In genomic region chr10:97547889-97548485, GRCh38 we compare ENCODE assay signal across 26 cellular contexts. TPM values are rescaled to one million over a fixed set of nuclear protein-coding genes. Genes with fewer than 3 reads are reported as not detected.
DNase-seq lines count a peak whose midpoint lies in the region; ATAC-seq and TF ChIP-seq lines count a peak whose summit lies in the region.
"Had no signal": no experiment of that assay in that cellular context is flagged by ENCODE, and none has a peak within 500 bp of the region (broad histone marks: within the 10 kb centered on the region; RNA-seq: fewer than 3 reads in every experiment).

No MANE protein-coding gene starts in this region.

- intact Hi-C loops in right lobe of liver (cut with DNase I) = loop anchor here in 1 of 2 donors (10.0 kb wide), 1 partner anchor 83 kb away; no protein-coding TSS in a partner anchor

- peaks cover 5% of the 10 kb centered on the region for H3K27me3 Mint-ChIP-seq in nephron progenitor cell (ENCODE audit: low read depth, poor library complexity)
- H3K27me3 Mint-ChIP-seq in T-helper 2 cell treated with Interferon-gamma antibody and Interleukin-4, amounts not matched to agents 5 μg/mL and 100 μg/mL, for 36 hours (ENCODE audit: low read depth) = no peaks in the 10 kb centered on the region
- H3K27me3 Mint-ChIP-seq: activated CD8-positive, alpha-beta T cell treated with anti-CD3 and anti-CD28 coated beads for 36 hours; activated T-cell treated with anti-CD3 and anti-CD28 coated beads, Interleukin-2, amount 50 U/mL, for 24 hours; CD4-positive, alpha-beta T cell had no signal

- H3K9me3 ChIP-seq in RWPE2 (ENCODE audit: severe bottlenecking) (no peaks in the 10 kb centered on the region), right lobe of liver (no peaks in the 10 kb centered on the region)
- H3K9me3 ChIP-seq: thoracic aorta had no signal

- H3K27me3 ChIP-seq in RWPE2 (ENCODE audit: insufficient read depth, poor library complexity, severe bottlenecking) (no peaks in the 10 kb centered on the region), right lobe of liver (no peaks in the 10 kb centered on the region)
- H3K27me3 ChIP-seq: brain microvascular endothelial cell had no signal

- peaks cover 83% of the 10 kb centered on the region for H3K4me1 Mint-ChIP-seq in nephron progenitor cell
- peaks cover 4% of the 10 kb centered on the region for H3K4me1 Mint-ChIP-seq in T-helper 2 cell treated with Interferon-gamma antibody and Interleukin-4, amounts not matched to agents 5 μg/mL and 100 μg/mL, for 36 hours (ENCODE audit: low read depth)

- no peaks in the 10 kb centered on the region for H3K36me3 Mint-ChIP-seq in nephron progenitor cell (ENCODE audit: low read depth)
- H3K36me3 Mint-ChIP-seq in T-helper 2 cell treated with Interferon-gamma antibody and Interleukin-4, amounts not matched to agents 5 μg/mL and 100 μg/mL, for 36 hours (ENCODE audit: low read depth) = no peaks in the 10 kb centered on the region
- H3K36me3 Mint-ChIP-seq: mesothelial cell of epicardium had no signal

- H3K4me3 Mint-ChIP-seq in nephron progenitor cell = no peak overlapping the region
- H3K4me3 Mint-ChIP-seq in T-helper 2 cell treated with Interferon-gamma antibody and Interleukin-4, amounts not matched to agents 5 μg/mL and 100 μg/mL, for 36 hours = no peak overlapping the region
- H3K4me3 Mint-ChIP-seq: activated B cell treated with CpG ODN at 0.5 μM for 24 hours; activated CD8-positive, alpha-beta T cell treated with anti-CD3 and anti-CD28 coated beads for 36 hours; activated naive CD4-positive, alpha-beta T cell treated with anti-CD3 and anti-CD28 coated beads for 36 hours; activated T-cell treated with anti-CD3 and anti-CD28 coated beads, Interleukin-2, amount 50 U/mL, for 24 hours; CD4-positive, alpha-beta T cell; mesothelial cell of epicardium had no signal

- TF ChIP-seq POLR2A in right lobe of liver (IDR thresholded peaks at IDR 0.05) = no peak

- no peak for TF ChIP-seq CTCF in RWPE2 (IDR thresholded peaks at IDR 0.05; ENCODE audit: poor library complexity, severe bottlenecking)
- no peak for TF ChIP-seq CTCF in nephron progenitor cell (IDR thresholded peaks at IDR 0.05)
- TF ChIP-seq CTCF in right lobe of liver (IDR thresholded peaks at IDR 0.05) = no peak

- H3K36me3 ChIP-seq in RWPE2 (ENCODE audit: low read depth) (no peaks in the 10 kb centered on the region), right lobe of liver (no peaks in the 10 kb centered on the region)
- H3K36me3 ChIP-seq: brain microvascular endothelial cell, thoracic aorta had no signal

- no peak overlapping the region for H3K4me3 ChIP-seq in RWPE2 (ENCODE audit: severe bottlenecking)
- H3K4me3 ChIP-seq in right lobe of liver = no peak overlapping the region
- H3K4me3 ChIP-seq: thoracic aorta had no signal

- H3K27ac Mint-ChIP-seq in nephron progenitor cell = peak overlapping the region; percentile 91
- H3K27ac Mint-ChIP-seq in T-helper 2 cell treated with Interferon-gamma antibody and Interleukin-4, amounts not matched to agents 5 μg/mL and 100 μg/mL, for 36 hours = no peak overlapping the region
- H3K27ac Mint-ChIP-seq: activated B cell treated with CpG ODN at 0.5 μM for 24 hours; activated CD8-positive, alpha-beta T cell treated with anti-CD3 and anti-CD28 coated beads for 36 hours; activated naive CD4-positive, alpha-beta T cell treated with anti-CD3 and anti-CD28 coated beads for 36 hours; activated T-cell treated with anti-CD3 and anti-CD28 coated beads, Interleukin-2, amount 50 U/mL, for 24 hours; CD4-positive, alpha-beta T cell; mesothelial cell of epicardium had no signal

- DNase-seq in HT1080 (ENCODE audit: low read depth) = peak; percentile 53
- DNase-seq in RWPE2 (ENCODE audit: low spot score) = no peak
- peak; percentile 56 for DNase-seq in glomerular visceral epithelial cell (ENCODE audit: extremely low spot score)
- DNase-seq in nephron progenitor cell = no peak
- DNase-seq in putamen (ENCODE audit: low spot score) = no peak
- DNase-seq in T-helper 2 cell treated with Interferon-gamma antibody and Interleukin-4, amounts not matched to agents 5 μg/mL and 100 μg/mL, for 36 hours (ENCODE audit: low spot score) = no peak
- no peak for DNase-seq in NCI-H345 treated with DMSO at 0.1 percent for 48 hours (lab: John Stamatoyannopoulos, UW; ENCODE audit: unreplicated experiment)
- DNase-seq in right lobe of liver = no peak
- DNase-seq: activated B cell treated with CpG ODN at 0.5 μM for 24 hours; activated CD8-positive, alpha-beta T cell treated with anti-CD3 and anti-CD28 coated beads for 36 hours; activated naive CD4-positive, alpha-beta T cell treated with anti-CD3 and anti-CD28 coated beads for 36 hours; activated T-cell treated with anti-CD3 and anti-CD28 coated beads, Interleukin-2, amount 50 U/mL, for 24 hours; brain microvascular endothelial cell; CD4-positive, alpha-beta T cell; dermis blood vessel endothelial cell; foreskin melanocyte; NCI-H1930; NCI-H524 treated with DMSO at 0.1 percent for 48 hours; retina had no signal

- 76% methylated on average over 4 of the region's 6 CpGs for WGBS in right lobe of liver (ENCODE audit: insufficient coverage, low coverage, low lambda C conversion rate, missing lambda C conversion rate)

- ATAC-seq in RWPE2 (ENCODE audit: low read depth) (no peak), right lobe of liver (no peak)
- ATAC-seq: activated CD8-positive, alpha-beta T cell treated with anti-CD3 and anti-CD28 coated beads for 36 hours had no signal

- peaks cover 26% of the 10 kb centered on the region for H3K4me1 ChIP-seq in RWPE2 (ENCODE audit: insufficient read depth, poor library complexity, severe bottlenecking)
- H3K4me1 ChIP-seq in right lobe of liver = no peaks in the 10 kb centered on the region

- H3K27ac ChIP-seq in RWPE2 (ENCODE audit: poor library complexity, severe bottlenecking) (peak overlapping the region; percentile 71), right lobe of liver (no peak overlapping the region)
- H3K27ac ChIP-seq: brain microvascular endothelial cell, epithelial cell of prostate, HL-60, thoracic aorta had no signal

- no peaks in the 10 kb centered on the region for H3K9me3 Mint-ChIP-seq in nephron progenitor cell
- no peaks in the 10 kb centered on the region for H3K9me3 Mint-ChIP-seq in T-helper 2 cell treated with Interferon-gamma antibody and Interleukin-4, amounts not matched to agents 5 μg/mL and 100 μg/mL, for 36 hours
- H3K9me3 Mint-ChIP-seq: activated B cell treated with CpG ODN at 0.5 μM for 24 hours; activated CD8-positive, alpha-beta T cell treated with anti-CD3 and anti-CD28 coated beads for 36 hours; activated naive CD4-positive, alpha-beta T cell treated with anti-CD3 and anti-CD28 coated beads for 36 hours; activated T-cell treated with anti-CD3 and anti-CD28 coated beads, Interleukin-2, amount 50 U/mL, for 24 hours; CD4-positive, alpha-beta T cell; mesothelial cell of epicardium had no signal

RNA-seq across cellular contexts. Expression of gene ANKRD2, which starts 24.6 kb away (rescaled TPM):
- not detected in 2 replicates for total RNA-seq in HT1080 (2014; rRNA removed; shearing (Covaris generic))
- 0.05 TPM in 1 of 2 replicates, not detected in the other for polyA plus RNA-seq in HT1080 (2015; cell fraction: cytosol; rRNA removed)
- 0.13 TPM in 1 of 2 replicates, not detected in the other for polyA plus RNA-seq in HT1080 (2015; cell fraction: nucleus; rRNA removed)
- under 1 TPM in 4 of 6 experiments, not detected in 2; 0.28 to 0.81 (median 0.50) TPM for total RNA-seq in right lobe of liver
- total RNA-seq: activated B cell treated with CpG ODN at 0.5 μM for 24 hours; activated CD8-positive, alpha-beta T cell treated with anti-CD3 and anti-CD28 coated beads for 36 hours; CD4-positive, alpha-beta T cell; SK-MEL-5 had no signal

RNA-seq across cellular contexts. Expression of gene HOGA1, which starts 36.2 kb away (rescaled TPM):
- total RNA-seq in HT1080 (2014; rRNA removed; shearing (Covaris generic)) = 0.53 TPM in 1 of 2 replicates, not detected in the other
- polyA plus RNA-seq in HT1080 (2015; cell fraction: cytosol; rRNA removed) = 0.16 and 0.72 TPM in 2 replicates
- polyA plus RNA-seq in HT1080 (2015; cell fraction: nucleus; rRNA removed) = 1.2 and 2.0 TPM in 2 replicates
- 10 to 100 TPM; 16.8 to 92.9 (median 36.5) TPM for total RNA-seq in right lobe of liver
- total RNA-seq: activated B cell treated with CpG ODN at 0.5 μM for 24 hours; activated CD8-positive, alpha-beta T cell treated with anti-CD3 and anti-CD28 coated beads for 36 hours; activated naive CD4-positive, alpha-beta T cell treated with anti-CD3 and anti-CD28 coated beads for 36 hours; CD4-positive, alpha-beta T cell; T-helper 2 cell treated with Interferon-gamma antibody and Interleukin-4, amounts not matched to agents 100 ng/mL and 5 ng/mL, for 36 hours had no signal

RNA-seq across cellular contexts. Expression of gene C10orf62, which starts 41.5 kb away (rescaled TPM):
- total RNA-seq in HT1080 (2014; rRNA removed; shearing (Covaris generic)) = not detected in 2 replicates
- polyA plus RNA-seq in HT1080 (2015; cell fraction: cytosol; rRNA removed) = not detected in 2 replicates
- polyA plus RNA-seq in HT1080 (2015; cell fraction: nucleus; rRNA removed) = 0.46 TPM in 1 of 2 replicates, not detected in the other
- total RNA-seq in right lobe of liver = 1 to 10 TPM in 5 of 6 experiments, not detected in 1; 1.2 to 4.1 (median 2.2) TPM
- total RNA-seq: activated B cell treated with CpG ODN at 0.5 μM for 24 hours; activated CD8-positive, alpha-beta T cell treated with anti-CD3 and anti-CD28 coated beads for 36 hours; activated naive CD4-positive, alpha-beta T cell treated with anti-CD3 and anti-CD28 coated beads for 36 hours; CD4-positive, alpha-beta T cell; kidney epithelial cell; mesothelial cell of epicardium; SK-MEL-5; T-helper 2 cell treated with Interferon-gamma antibody and Interleukin-4, amounts not matched to agents 100 ng/mL and 5 ng/mL, for 36 hours had no signal

RNA-seq across cellular contexts. Expression of gene UBTD1, which starts 49.3 kb away (rescaled TPM):
- 42.1 and 53.0 TPM in 2 replicates for total RNA-seq in HT1080 (2014; rRNA removed; shearing (Covaris generic))
- 34.0 and 37.3 TPM in 2 replicates for polyA plus RNA-seq in HT1080 (2015; cell fraction: cytosol; rRNA removed)
- polyA plus RNA-seq in HT1080 (2015; cell fraction: nucleus; rRNA removed) = 13.2 and 14.1 TPM in 2 replicates
- 1 to 10 TPM; 5.4 to 8.8 (median 7.0) TPM for total RNA-seq in right lobe of liver

RNA-seq across cellular contexts. Expression of gene MMS19, which starts 49.8 kb away (rescaled TPM):
- 129 and 152 TPM in 2 replicates for total RNA-seq in HT1080 (2014; rRNA removed; shearing (Covaris generic))
- polyA plus RNA-seq in HT1080 (2015; cell fraction: cytosol; rRNA removed) = 68.5 and 77.9 TPM in 2 replicates
- polyA plus RNA-seq in HT1080 (2015; cell fraction: nucleus; rRNA removed) = 208 and 229 TPM in 2 replicates
- total RNA-seq in right lobe of liver = 10 to 100 TPM; 18.7 to 40.7 (median 20.3) TPM

Comparison
In these comparisons a context has a peak if more than half of its experiments do, and no peak if none do; other contexts are left out.
1. DNase-seq: peak in HT1080 (single experiment) and glomerular visceral epithelial cell (single experiment); none in RWPE2 (single experiment), nephron progenitor cell (single experiment), putamen (single experiment), T-helper 2 cell treated with Interferon-gamma antibody and Interleukin-4, amounts not matched to agents 5 μg/mL and 100 μg/mL, for 36 hours (single experiment), NCI-H345 treated with DMSO at 0.1 percent for 48 hours (single experiment) and right lobe of liver (0 of 3).
2. RNA of gene HOGA1, which starts 36.2 kb away (total RNA-seq): 16.8 to 92.9 TPM in right lobe of liver; 0.53 TPM in HT1080; every median in the first group is over 10 times any median in the second.